In the genomic region with DNA sequence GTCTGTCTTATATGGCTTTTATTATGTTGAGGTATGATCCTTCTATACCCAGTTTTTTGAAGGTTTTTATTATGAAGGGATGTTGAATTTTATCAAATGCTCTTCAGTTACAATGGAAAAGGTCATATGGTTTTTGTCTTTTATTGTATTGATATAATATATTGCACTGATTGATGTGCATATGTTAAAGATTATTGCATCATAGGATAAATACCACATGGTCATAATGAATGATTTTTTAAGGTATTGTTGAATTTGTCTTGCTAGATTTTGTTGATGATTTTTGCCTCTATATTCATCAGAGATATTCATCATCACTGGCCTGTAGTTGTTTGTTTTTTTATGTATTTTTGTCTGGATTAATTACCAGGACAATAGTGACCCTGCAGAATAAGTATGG, we compare ENCODE assay signal across 11 cellular contexts.
"Had no signal": no experiment of that assay in that cellular context is flagged by ENCODE, and none has a peak within 500 bp of the region (broad histone marks: within the 10 kb centered on the region; RNA-seq: fewer than 3 reads in every experiment).

No MANE protein-coding gene starts in this region.

- H3K4me1 ChIP-seq: HAP-1 had no signal

- H3K27ac ChIP-seq: GM23248, HL-60, KMS-11 had no signal

- H3K27me3 Mint-ChIP-seq: IgD-negative memory B cell had no signal

- DNase-seq: GM23248, GOT3, H7, HFFc6, Karpas-422, KBM-7 had no signal

- H3K4me3 ChIP-seq: GM23248, HAP-1 had no signal

- ATAC-seq: HCT116 had no signal

- H3K4me3 Mint-ChIP-seq: HFFc6, IgD-negative memory B cell had no signal

- H3K9ac ChIP-seq: GM23248, KMS-11 had no signal

- H2AFZ ChIP-seq: GM23248 had no signal

- H3K36me3 ChIP-seq: HAP-1 had no signal

- H3K9me3 ChIP-seq: HAP-1 had no signal

- H3K36me3 Mint-ChIP-seq: IgD-negative memory B cell had no signal

- H3K9me3 Mint-ChIP-seq: HFFc6 had no signal

- H3K27ac Mint-ChIP-seq: HFFc6, IgD-negative memory B cell had no signal

- H3K4me2 ChIP-seq: KMS-11 had no signal

- H3K4me1 Mint-ChIP-seq: IgD-negative memory B cell had no signal
